ENCODE assay signal across 1 cellular context in the genomic region with DNA sequence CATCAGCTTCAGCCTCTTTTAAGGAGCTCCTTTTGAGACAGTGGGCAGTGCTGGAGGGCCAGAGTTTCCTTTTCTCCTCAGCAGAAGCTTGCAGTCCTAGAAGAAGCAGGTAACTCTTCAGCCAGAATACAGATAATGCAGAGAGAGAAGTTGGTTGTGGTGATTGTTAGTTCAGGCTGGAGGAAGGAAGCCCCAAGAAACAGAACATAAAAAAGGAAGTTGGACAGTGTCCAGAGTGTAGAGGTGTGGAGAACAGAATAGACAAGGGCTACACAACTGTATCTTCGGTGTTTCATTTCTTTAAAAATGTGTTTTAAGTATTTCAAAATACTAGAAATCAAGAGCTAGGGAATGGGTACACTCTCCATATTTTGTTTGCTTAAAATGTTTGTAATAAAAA.
TF ChIP-seq lines count a peak whose summit lies in the region.

No MANE protein-coding gene starts in this region.

TF ChIP-seq in GM12878, 131 proteins besides CTCF, POLR2A, EP300 and RAD21:
- no peak for TF ChIP-seq NKRF (conservative IDR thresholded peaks at IDR 0.05)
- no peak for TF ChIP-seq RAD51 (IDR thresholded peaks at IDR 0.05)
- TF ChIP-seq MXI1 (IDR thresholded peaks at IDR 0.05; ENCODE audit: low read depth, low read length): no peak
- TF ChIP-seq STAT3 (IDR thresholded peaks at IDR 0.05; ENCODE audit: low read depth, low read length): no peak
- TF ChIP-seq RCOR1 (conservative IDR thresholded peaks at IDR 0.05; ENCODE audit: low read depth, low read length): no peak
- TF ChIP-seq IRF4 (IDR thresholded peaks at IDR 0.05; ENCODE audit: low read depth, low read length): no peak
- no peak for TF ChIP-seq WRNIP1 (IDR thresholded peaks at IDR 0.05; ENCODE audit: borderline replicate concordance, low read depth, low read length)
- no peak for TF ChIP-seq MYB (IDR thresholded peaks at IDR 0.05; ENCODE audit: borderline replicate concordance, low read depth, low read length)
- TF ChIP-seq PAX5 (IDR thresholded peaks at IDR 0.05; ENCODE audit: borderline replicate concordance, low read depth, low read length): no peak
